Comparison of ENCODE assay signal across 8 cellular contexts in genomic region chr3:106206165-106206564, GRCh38.
A peak's percentile ranks its signal among the peaks of the same experiment; 100 is the strongest.
DNase-seq lines count a peak whose midpoint lies in the region; ATAC-seq and TF ChIP-seq lines count a peak whose summit lies in the region.

No MANE protein-coding gene starts in this region.

- peak in 1 of 2 donors; percentile 27 for DNase-seq in activated T-cell treated with anti-CD3 and anti-CD28 coated beads, Interleukin-2, amount 50 U/mL, for 72 hours
- DNase-seq in activated T-cell treated with anti-CD3 and anti-CD28 coated beads for 4 hours (no peak), NCI-H748 treated with DMSO at 0.1 percent for 48 hours (lab: John Stamatoyannopoulos, UW) (peak; percentile 4), SW 1271 (lab: John Stamatoyannopoulos, UW) (no peak), tibial nerve (ENCODE audit: low spot score in 2 of 2) (no peak)

- peak overlapping the region in 13 of 21 experiments; percentile 42 to 76 (median 57) for H3K27ac ChIP-seq in skin epidermis
- peak overlapping the region in 1 of 4 donors; percentile 23 for H3K27ac ChIP-seq in tibial nerve

- H3K36me3 Mint-ChIP-seq in activated T-cell treated with anti-CD3 and anti-CD28 coated beads, Interleukin-2, amount 50 U/mL, for 72 hours (ENCODE audit: insufficient read depth in 2 of 2), result peaks cover 10 to 17% of the 10 kb centered on the region in 2 donors
- H3K36me3 Mint-ChIP-seq in dendritic cell treated with granulocyte-macrophage colony-stimulating factor and Interleukin-4, amounts not matched to agents 40 ng/mL and 50 ng/mL, for 4 days (ENCODE audit: low read depth), result no peaks in the 10 kb centered on the region

- no peaks in the 10 kb centered on the region for H3K27me3 Mint-ChIP-seq in activated T-cell treated with anti-CD3 and anti-CD28 coated beads, Interleukin-2, amount 50 U/mL, for 72 hours (ENCODE audit: low read depth)
- no peaks in the 10 kb centered on the region for H3K27me3 Mint-ChIP-seq in dendritic cell treated with granulocyte-macrophage colony-stimulating factor and Interleukin-4, amounts not matched to agents 40 ng/mL and 50 ng/mL, for 4 days

- H3K36me3 ChIP-seq in tibial nerve, result no peaks in the 10 kb centered on the region

- peaks cover 7 to 10% of the 10 kb centered on the region in 2 donors for H3K9me3 Mint-ChIP-seq in activated T-cell treated with anti-CD3 and anti-CD28 coated beads, Interleukin-2, amount 50 U/mL, for 72 hours
- peaks cover 9% of the 10 kb centered on the region for H3K9me3 Mint-ChIP-seq in dendritic cell treated with granulocyte-macrophage colony-stimulating factor and Interleukin-4, amounts not matched to agents 40 ng/mL and 50 ng/mL, for 4 days

- intact Hi-C loops in dendritic cell treated with granulocyte-macrophage colony-stimulating factor and Interleukin-4, amounts not matched to agents 40 ng/mL and 50 ng/mL, for 4 days (cut with micrococcal nuclease), result no loop called here

- H3K27ac Mint-ChIP-seq in activated T-cell treated with anti-CD3 and anti-CD28 coated beads, Interleukin-2, amount 50 U/mL, for 72 hours, result peak overlapping the region; percentile 95
- peak overlapping the region; percentile 66 for H3K27ac Mint-ChIP-seq in dendritic cell treated with granulocyte-macrophage colony-stimulating factor and Interleukin-4, amounts not matched to agents 40 ng/mL and 50 ng/mL, for 4 days

- no peaks in the 10 kb centered on the region for H3K9me3 ChIP-seq in tibial nerve

- no peaks in the 10 kb centered on the region for H3K27me3 ChIP-seq in tibial nerve

- H3K4me3 Mint-ChIP-seq in activated T-cell treated with anti-CD3 and anti-CD28 coated beads, Interleukin-2, amount 50 U/mL, for 72 hours, result peak overlapping the region; percentile 74 to 75
- no peak overlapping the region for H3K4me3 Mint-ChIP-seq in dendritic cell treated with granulocyte-macrophage colony-stimulating factor and Interleukin-4, amounts not matched to agents 40 ng/mL and 50 ng/mL, for 4 days

- no peak for TF ChIP-seq CTCF in tibial nerve (IDR thresholded peaks at IDR 0.05)

- H3K4me3 ChIP-seq in skin epidermis (no peak overlapping the region), tibial nerve (no peak overlapping the region)

- H3K4me1 Mint-ChIP-seq in activated T-cell treated with anti-CD3 and anti-CD28 coated beads, Interleukin-2, amount 50 U/mL, for 72 hours (ENCODE audit: low read depth), result peaks cover 62% of the 10 kb centered on the region
- peaks cover 8% of the 10 kb centered on the region for H3K4me1 Mint-ChIP-seq in dendritic cell treated with granulocyte-macrophage colony-stimulating factor and Interleukin-4, amounts not matched to agents 40 ng/mL and 50 ng/mL, for 4 days (ENCODE audit: low read depth)

- TF ChIP-seq POLR2A in tibial nerve (IDR thresholded peaks at IDR 0.05), result no peak

- no peak for TF ChIP-seq EP300 in tibial nerve (IDR thresholded peaks at IDR 0.05)

- peaks cover 0 to 6% (median 2%) of the 10 kb centered on the region in 4 donors for H3K4me1 ChIP-seq in tibial nerve

- peak; percentile 54 to 60 for ATAC-seq in activated T-cell treated with anti-CD3 and anti-CD28 coated beads, Interleukin-2, amount 50 U/mL, for 72 hours (replicated peaks in 1 of 2)
- ATAC-seq in HG02938 (IDR thresholded peaks at IDR 0.05; ENCODE audit: unreplicated experiment), result peak; percentile 79

- WGBS in tibial nerve, 2 donors, result 47 to 52% methylated on average over 8 of the region's 8 CpGs
